Comparison of ENCODE assay signal across 9 cellular contexts in genomic region chr1:39080269-39080826, GRCh38. TPM values are rescaled to one million over a fixed set of nuclear protein-coding genes. Genes with fewer than 3 reads are reported as not detected.
DNase-seq lines count a peak whose midpoint lies in the region; ATAC-seq and TF ChIP-seq lines count a peak whose summit lies in the region.
"Had no signal": no experiment of that assay in that cellular context is flagged by ENCODE, and none has a peak within 500 bp of the region (broad histone marks: within the 10 kb centered on the region; RNA-seq: fewer than 3 reads in every experiment).

No MANE protein-coding gene starts in this region.

- H3K27me3 Mint-ChIP-seq in GM23338 (ENCODE audit: insufficient read depth, low read depth, poor library complexity) (peaks cover 20% of the 10 kb centered on the region), nephron (ENCODE audit: low read depth) (peaks cover 44% of the 10 kb centered on the region)
- peaks cover 51% of the 10 kb centered on the region for H3K27me3 Mint-ChIP-seq in central memory CD8-positive, alpha-beta T cell

- H3K27ac Mint-ChIP-seq in GM23338 (no peak overlapping the region), nephron (peak overlapping the region in 2 of 3 experiments; percentile 30 to 68)
- no peak overlapping the region for H3K27ac Mint-ChIP-seq in central memory CD8-positive, alpha-beta T cell (ENCODE audit: low read depth)

- H2AFZ ChIP-seq in ACC112 (ENCODE audit: low read length, unreplicated experiment) = no peak overlapping the region
- H2AFZ ChIP-seq in GM23338 = peak overlapping the region; percentile 99

- peaks cover 7% of the 10 kb centered on the region for H4K20me1 ChIP-seq in GM23338 (replicated peaks; ENCODE audit: insufficient read depth)

- H3K4me2 ChIP-seq in GM23338 = peak overlapping the region; percentile 75

- H3K36me3 Mint-ChIP-seq in GM23338 (ENCODE audit: low read depth) = no peaks in the 10 kb centered on the region; the same call in 2 of the 3 replicates
- no peaks in the 10 kb centered on the region for H3K36me3 Mint-ChIP-seq in central memory CD8-positive, alpha-beta T cell (ENCODE audit: insufficient read depth)
- H3K36me3 Mint-ChIP-seq in nephron (ENCODE audit: low read depth) = no peaks in the 10 kb centered on the region

- H3K4me1 Mint-ChIP-seq in GM23338 (peaks cover 15% of the 10 kb centered on the region), nephron (peaks cover 25% of the 10 kb centered on the region)
- H3K4me1 Mint-ChIP-seq in central memory CD8-positive, alpha-beta T cell = peaks cover 9% of the 10 kb centered on the region

- DNase-seq in GM23338 (ENCODE audit: low spot score) (no peak), NCI-H2081 (lab: John Stamatoyannopoulos, UW) (no peak), C1 segment of cervical spinal cord (lab: John Stamatoyannopoulos, UW) (no peak), left lobe of liver (ENCODE audit: low spot score) (no peak)
- DNase-seq in central memory CD8-positive, alpha-beta T cell (ENCODE audit: low spot score in 2 of 2) = no peak
- no peak for DNase-seq in activated CD8-positive, alpha-beta memory T cell treated with anti-CD3 and anti-CD28 coated beads, Interleukin-2, amount 50 U/mL, for 48 hours
- DNase-seq: stimulated activated CD4-positive, alpha-beta T cell treated with anti-CD3 and anti-CD28 coated beads, Interleukin-2, amount 100 ng/mL, for 48 hours had no signal

- H3K27ac ChIP-seq in ACC112 (ENCODE audit: low read depth, low read length) = no peak overlapping the region
- no peak overlapping the region for H3K27ac ChIP-seq in GM23338 (ENCODE audit: low read depth)

- ATAC-seq in GM23338 (peak; percentile 41; the same call in 2 of the 3 replicates), left lobe of liver (no peak)
- ATAC-seq in central memory CD8-positive, alpha-beta T cell (replicated peaks; ENCODE audit: extremely low read depth, poor library complexity, severe bottlenecking) = no peak

- H3K4me3 ChIP-seq in ACC112 (ENCODE audit: low read depth, low read length) = peak overlapping the region; percentile 77; the same call in 1 of the 2 replicates
- peak overlapping the region; percentile 67 for H3K4me3 ChIP-seq in GM23338

- no peak for TF ChIP-seq CTCF in GM23338 (conservative IDR thresholded peaks at IDR 0.05; ENCODE audit: low read depth in 2 of 2)
- TF ChIP-seq CTCF in nephron (IDR thresholded peaks at IDR 0.05; ENCODE audit: unreplicated experiment in 3 of 3) = no peak

- H3K9me2 ChIP-seq in GM23338 (ENCODE audit: insufficient read depth) = no peaks in the 10 kb centered on the region

- H3K9me3 Mint-ChIP-seq in GM23338 (no peaks in the 10 kb centered on the region), nephron (no peaks in the 10 kb centered on the region)
- no peaks in the 10 kb centered on the region for H3K9me3 Mint-ChIP-seq in central memory CD8-positive, alpha-beta T cell

- no peaks in the 10 kb centered on the region for H3K79me2 ChIP-seq in ACC112 (ENCODE audit: control insufficient read depth, insufficient read depth, low read length, unreplicated experiment)
- peaks cover 6% of the 10 kb centered on the region; the same call in 1 of the 2 replicates for H3K79me2 ChIP-seq in GM23338 (replicated peaks; ENCODE audit: insufficient read depth)

- H3K36me3 ChIP-seq in ACC112 (ENCODE audit: insufficient read depth, low read length) = no peaks in the 10 kb centered on the region
- no peaks in the 10 kb centered on the region for H3K36me3 ChIP-seq in GM23338 (ENCODE audit: insufficient read depth)

- H3K4me1 ChIP-seq in ACC112 (ENCODE audit: control insufficient read depth, insufficient read depth, low read length, unreplicated experiment) (peaks cover 11% of the 10 kb centered on the region), GM23338 (ENCODE audit: insufficient read depth) (peaks cover 5% of the 10 kb centered on the region; the same call in 1 of the 2 replicates)

- peaks cover 20% of the 10 kb centered on the region for H3F3A ChIP-seq in GM23338 (replicated peaks; ENCODE audit: low read depth)

- H3K4me3 Mint-ChIP-seq in GM23338 (peak overlapping the region; percentile 78), nephron (peak overlapping the region; percentile 86 to 90 (median 87))
- peak overlapping the region; percentile 79 for H3K4me3 Mint-ChIP-seq in central memory CD8-positive, alpha-beta T cell

- H3K27me3 ChIP-seq in ACC112 (ENCODE audit: insufficient read depth, low read length) (peaks cover 19% of the 10 kb centered on the region), GM23338 (ENCODE audit: insufficient read depth) (peaks cover 21% of the 10 kb centered on the region)

TF ChIP-seq in GM23338, 12 proteins besides CTCF, POLR2A, EP300 and RAD21 (continues in another document):
- TF ChIP-seq EZH2 (IDR thresholded peaks at IDR 0.05; ENCODE audit: low read depth, unreplicated experiment) = no peak
- TF ChIP-seq ZNF331 (CRISPR knock-in tag; IDR thresholded peaks at IDR 0.05; ENCODE audit: low read depth) = no peak
- TF ChIP-seq, protein P1, sequence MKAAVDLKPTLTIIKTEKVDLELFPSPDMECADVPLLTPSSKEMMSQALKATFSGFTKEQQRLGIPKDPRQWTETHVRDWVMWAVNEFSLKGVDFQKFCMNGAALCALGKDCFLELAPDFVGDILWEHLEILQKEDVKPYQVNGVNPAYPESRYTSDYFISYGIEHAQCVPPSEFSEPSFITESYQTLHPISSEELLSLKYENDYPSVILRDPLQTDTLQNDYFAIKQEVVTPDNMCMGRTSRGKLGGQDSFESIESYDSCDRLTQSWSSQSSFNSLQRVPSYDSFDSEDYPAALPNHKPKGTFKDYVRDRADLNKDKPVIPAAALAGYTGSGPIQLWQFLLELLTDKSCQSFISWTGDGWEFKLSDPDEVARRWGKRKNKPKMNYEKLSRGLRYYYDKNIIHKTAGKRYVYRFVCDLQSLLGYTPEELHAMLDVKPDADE (IDR thresholded peaks at IDR 0.05) = no peak
- no peak for TF ChIP-seq EZH2phosphoT487 (IDR thresholded peaks at IDR 0.05; ENCODE audit: unreplicated experiment)
- TF ChIP-seq, protein P2, sequence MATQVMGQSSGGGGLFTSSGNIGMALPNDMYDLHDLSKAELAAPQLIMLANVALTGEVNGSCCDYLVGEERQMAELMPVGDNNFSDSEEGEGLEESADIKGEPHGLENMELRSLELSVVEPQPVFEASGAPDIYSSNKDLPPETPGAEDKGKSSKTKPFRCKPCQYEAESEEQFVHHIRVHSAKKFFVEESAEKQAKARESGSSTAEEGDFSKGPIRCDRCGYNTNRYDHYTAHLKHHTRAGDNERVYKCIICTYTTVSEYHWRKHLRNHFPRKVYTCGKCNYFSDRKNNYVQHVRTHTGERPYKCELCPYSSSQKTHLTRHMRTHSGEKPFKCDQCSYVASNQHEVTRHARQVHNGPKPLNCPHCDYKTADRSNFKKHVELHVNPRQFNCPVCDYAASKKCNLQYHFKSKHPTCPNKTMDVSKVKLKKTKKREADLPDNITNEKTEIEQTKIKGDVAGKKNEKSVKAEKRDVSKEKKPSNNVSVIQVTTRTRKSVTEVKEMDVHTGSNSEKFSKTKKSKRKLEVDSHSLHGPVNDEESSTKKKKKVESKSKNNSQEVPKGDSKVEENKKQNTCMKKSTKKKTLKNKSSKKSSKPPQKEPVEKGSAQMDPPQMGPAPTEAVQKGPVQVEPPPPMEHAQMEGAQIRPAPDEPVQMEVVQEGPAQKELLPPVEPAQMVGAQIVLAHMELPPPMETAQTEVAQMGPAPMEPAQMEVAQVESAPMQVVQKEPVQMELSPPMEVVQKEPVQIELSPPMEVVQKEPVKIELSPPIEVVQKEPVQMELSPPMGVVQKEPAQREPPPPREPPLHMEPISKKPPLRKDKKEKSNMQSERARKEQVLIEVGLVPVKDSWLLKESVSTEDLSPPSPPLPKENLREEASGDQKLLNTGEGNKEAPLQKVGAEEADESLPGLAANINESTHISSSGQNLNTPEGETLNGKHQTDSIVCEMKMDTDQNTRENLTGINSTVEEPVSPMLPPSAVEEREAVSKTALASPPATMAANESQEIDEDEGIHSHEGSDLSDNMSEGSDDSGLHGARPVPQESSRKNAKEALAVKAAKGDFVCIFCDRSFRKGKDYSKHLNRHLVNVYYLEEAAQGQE (IDR thresholded peaks at IDR 0.05; ENCODE audit: unreplicated experiment) = no peak
- no peak for TF ChIP-seq STAT1 (IDR thresholded peaks at IDR 0.05; ENCODE audit: unreplicated experiment)

RNA-seq across cellular contexts. Expression of gene NDUFS5, which starts 54.2 kb away (rescaled TPM):
- total RNA-seq in GM23338 (2014; rRNA removed; shearing (Covaris generic)) = 532 and 878 TPM in 2 replicates
- polyA plus RNA-seq in GM23338 (2016; fragmentation: Nextera tagmentation; extraction: Ambion mirVana) = 2,534 and 2,723 TPM in 2 replicates
- total RNA-seq in left lobe of liver = 104 TPM

Comparison
In these comparisons a context has a peak if more than half of its experiments do, and no peak if none do; other contexts are left out.
1. H3K27ac Mint-ChIP-seq: peak in nephron (2 of 3); none in GM23338 (single experiment) and central memory CD8-positive, alpha-beta T cell (single experiment).
2. Peak in every context shown above with its lines, with median percentiles within 50 percentile points of each other: H3K4me3 Mint-ChIP-seq.